In the genomic region with DNA sequence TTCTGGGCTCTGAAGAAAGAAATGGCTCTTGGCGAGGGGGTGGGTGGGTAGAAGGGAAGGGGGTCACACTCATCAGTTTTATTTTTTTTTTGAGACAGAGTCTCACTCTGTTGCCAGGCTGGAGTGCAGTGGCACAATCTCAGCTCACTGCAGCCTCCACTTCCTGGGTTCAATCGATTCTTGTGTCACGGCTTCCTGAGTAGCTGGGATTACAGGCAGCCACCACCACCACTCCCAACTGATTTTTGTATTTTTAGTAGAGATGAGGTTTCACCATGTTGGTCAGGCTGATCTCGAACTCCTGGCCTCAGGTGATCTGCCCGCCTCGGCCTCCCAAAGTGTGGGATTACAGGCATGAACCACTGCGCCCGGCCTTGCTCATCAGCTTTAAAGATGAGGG, we compare ENCODE assay signal across 13 cellular contexts. TPM values are rescaled to one million over a fixed set of nuclear protein-coding genes. Genes with fewer than 3 reads are reported as not detected.
DNase-seq lines count a peak whose midpoint lies in the region; ATAC-seq lines count a peak whose summit lies in the region.
"Not testable (repeated sequence)": the region's sequence is repeated elsewhere in the genome, so short reads cannot be mapped to it uniquely, and the experiment has no call there.
"Had no signal": no experiment of that assay in that cellular context is flagged by ENCODE, and none has a peak within 500 bp of the region (broad histone marks: within the 10 kb centered on the region; RNA-seq: fewer than 3 reads in every experiment).

No MANE protein-coding gene starts in this region.

- H3K4me3 Mint-ChIP-seq in IgD-negative memory B cell: peak overlapping the region in 1 of 4 donors; percentile 73
- peak overlapping the region; percentile 60 for H3K4me3 Mint-ChIP-seq in T-helper 1 cell treated with Interleukin-12 subunit alpha and Interleukin-12 subunit beta and Interleukin-4 antibody, amounts not matched to agents 30 μg/mL and 1 μg/mL, for 36 hours
- H3K4me3 Mint-ChIP-seq in activated T-cell treated with anti-CD3 and anti-CD28 coated beads, Interleukin-2, amount 50 U/mL, for 24 hours: peak overlapping the region; percentile 57
- H3K4me3 Mint-ChIP-seq in activated naive CD8-positive, alpha-beta T cell treated with anti-CD3 and anti-CD28 coated beads, Interleukin-2, amount 50 U/mL, for 24 hours: peak overlapping the region; percentile 50
- H3K4me3 Mint-ChIP-seq in natural killer cell treated with Interleukin-12 subunit alpha and Interleukin-12 subunit beta and Interleukin-15 and Interleukin-18, amount 100 ng/mL, for 72 hours: peak overlapping the region; percentile 82
- H3K4me3 Mint-ChIP-seq in stimulated activated naive CD8-positive, alpha-beta T cell treated with anti-CD3 and anti-CD28 coated beads, Interleukin-15, amount 100 ng/mL, for 72 hours: peak overlapping the region; percentile 78 to 80

- H3K36me3 Mint-ChIP-seq in IgD-negative memory B cell; activated naive CD8-positive, alpha-beta T cell treated with anti-CD3 and anti-CD28 coated beads, Interleukin-2, amount 50 U/mL, for 24 hours (ENCODE audit: low read depth); natural killer cell treated with Interleukin-12 subunit alpha and Interleukin-12 subunit beta and Interleukin-15 and Interleukin-18, amount 100 ng/mL, for 72 hours: not testable (repeated sequence)
- peaks cover 10% of the 10 kb centered on the region for H3K36me3 Mint-ChIP-seq in T-helper 1 cell treated with Interleukin-12 subunit alpha and Interleukin-12 subunit beta and Interleukin-4 antibody, amounts not matched to agents 30 μg/mL and 1 μg/mL, for 36 hours (ENCODE audit: low read depth)
- H3K36me3 Mint-ChIP-seq in activated T-cell treated with anti-CD3 and anti-CD28 coated beads, Interleukin-2, amount 50 U/mL, for 24 hours (ENCODE audit: low read depth): peaks cover 16% of the 10 kb centered on the region

- WGBS in esophagus, 2 donors: 82 to 89% methylated on average over 8 of the region's 8 CpGs

- not testable (repeated sequence) for H3K4me3 ChIP-seq in ACC112 (ENCODE audit: low read depth, low read length); esophagus (ENCODE audit: low read depth in 1 of 2, low read length in 2 of 2)

- ATAC-seq in activated naive CD8-positive, alpha-beta T cell treated with anti-CD3 and anti-CD28 coated beads, Interleukin-2, amount 50 U/mL, for 24 hours; natural killer cell treated with Interleukin-12 subunit alpha and Interleukin-12 subunit beta and Interleukin-15 and Interleukin-18, amount 100 ng/mL, for 72 hours; stimulated activated naive CD8-positive, alpha-beta T cell treated with anti-CD3 and anti-CD28 coated beads, Interleukin-15, amount 100 ng/mL, for 72 hours: not testable (repeated sequence)

- peaks cover 22% of the 10 kb centered on the region for H3K79me2 ChIP-seq in ACC112 (ENCODE audit: control insufficient read depth, insufficient read depth, low read length, unreplicated experiment)

- H3K4me1 Mint-ChIP-seq in IgD-negative memory B cell: peaks cover 18 to 27% (median 22%) of the 10 kb centered on the region in 3 donors
- peaks cover 46% of the 10 kb centered on the region for H3K4me1 Mint-ChIP-seq in T-helper 1 cell treated with Interleukin-12 subunit alpha and Interleukin-12 subunit beta and Interleukin-4 antibody, amounts not matched to agents 30 μg/mL and 1 μg/mL, for 36 hours (ENCODE audit: low read depth)
- peaks cover 58% of the 10 kb centered on the region for H3K4me1 Mint-ChIP-seq in activated T-cell treated with anti-CD3 and anti-CD28 coated beads, Interleukin-2, amount 50 U/mL, for 24 hours (ENCODE audit: low read depth)
- peaks cover 61% of the 10 kb centered on the region for H3K4me1 Mint-ChIP-seq in activated naive CD8-positive, alpha-beta T cell treated with anti-CD3 and anti-CD28 coated beads, Interleukin-2, amount 50 U/mL, for 24 hours
- H3K4me1 Mint-ChIP-seq in natural killer cell treated with Interleukin-12 subunit alpha and Interleukin-12 subunit beta and Interleukin-15 and Interleukin-18, amount 100 ng/mL, for 72 hours (ENCODE audit: low read depth in 2 of 2): peaks cover 50 to 58% of the 10 kb centered on the region in 2 donors
- peaks cover 72% of the 10 kb centered on the region for H3K4me1 Mint-ChIP-seq in stimulated activated naive CD8-positive, alpha-beta T cell treated with anti-CD3 and anti-CD28 coated beads, Interleukin-15, amount 100 ng/mL, for 72 hours

- H2AFZ ChIP-seq in ACC112 (ENCODE audit: low read length, unreplicated experiment): not testable (repeated sequence)

- H3K9me3 ChIP-seq in esophagus (ENCODE audit: control insufficient read depth in 2 of 2, insufficient read depth in 1 of 2, low read depth in 1 of 2, low read length in 1 of 2): not testable (repeated sequence)

- H3K9me3 Mint-ChIP-seq in IgD-negative memory B cell; T-helper 1 cell treated with Interleukin-12 subunit alpha and Interleukin-12 subunit beta and Interleukin-4 antibody, amounts not matched to agents 30 μg/mL and 1 μg/mL, for 36 hours; activated T-cell treated with anti-CD3 and anti-CD28 coated beads, Interleukin-2, amount 50 U/mL, for 24 hours; activated naive CD8-positive, alpha-beta T cell treated with anti-CD3 and anti-CD28 coated beads, Interleukin-2, amount 50 U/mL, for 24 hours; natural killer cell treated with Interleukin-12 subunit alpha and Interleukin-12 subunit beta and Interleukin-15 and Interleukin-18, amount 100 ng/mL, for 72 hours; stimulated activated naive CD8-positive, alpha-beta T cell treated with anti-CD3 and anti-CD28 coated beads, Interleukin-15, amount 100 ng/mL, for 72 hours: not testable (repeated sequence)

- H3K27ac Mint-ChIP-seq in IgD-negative memory B cell: peak overlapping the region; percentile 58 to 84 (median 81)
- H3K27ac Mint-ChIP-seq in T-helper 1 cell treated with Interleukin-12 subunit alpha and Interleukin-12 subunit beta and Interleukin-4 antibody, amounts not matched to agents 30 μg/mL and 1 μg/mL, for 36 hours: peak overlapping the region; percentile 86
- peak overlapping the region; percentile 97 for H3K27ac Mint-ChIP-seq in activated T-cell treated with anti-CD3 and anti-CD28 coated beads, Interleukin-2, amount 50 U/mL, for 24 hours
- peak overlapping the region; percentile 91 for H3K27ac Mint-ChIP-seq in activated naive CD8-positive, alpha-beta T cell treated with anti-CD3 and anti-CD28 coated beads, Interleukin-2, amount 50 U/mL, for 24 hours
- H3K27ac Mint-ChIP-seq in natural killer cell treated with Interleukin-12 subunit alpha and Interleukin-12 subunit beta and Interleukin-15 and Interleukin-18, amount 100 ng/mL, for 72 hours: peak overlapping the region; percentile 95 to 98
- peak overlapping the region; percentile 94 to 97 for H3K27ac Mint-ChIP-seq in stimulated activated naive CD8-positive, alpha-beta T cell treated with anti-CD3 and anti-CD28 coated beads, Interleukin-15, amount 100 ng/mL, for 72 hours

- H3K36me3 ChIP-seq in ACC112 (ENCODE audit: insufficient read depth, low read length); esophagus (ENCODE audit: control insufficient read depth in 2 of 2, insufficient read depth in 2 of 2, low read length in 1 of 2): not testable (repeated sequence)

- H3K27me3 ChIP-seq in ACC112 (ENCODE audit: insufficient read depth, low read length); esophagus (ENCODE audit: control insufficient read depth in 1 of 2, insufficient read depth in 2 of 2, low read length in 2 of 2): not testable (repeated sequence)

- H3K27me3 Mint-ChIP-seq in IgD-negative memory B cell; T-helper 1 cell treated with Interleukin-12 subunit alpha and Interleukin-12 subunit beta and Interleukin-4 antibody, amounts not matched to agents 30 μg/mL and 1 μg/mL, for 36 hours (ENCODE audit: low read depth); activated T-cell treated with anti-CD3 and anti-CD28 coated beads, Interleukin-2, amount 50 U/mL, for 24 hours; activated naive CD8-positive, alpha-beta T cell treated with anti-CD3 and anti-CD28 coated beads, Interleukin-2, amount 50 U/mL, for 24 hours; natural killer cell treated with Interleukin-12 subunit alpha and Interleukin-12 subunit beta and Interleukin-15 and Interleukin-18, amount 100 ng/mL, for 72 hours; stimulated activated naive CD8-positive, alpha-beta T cell treated with anti-CD3 and anti-CD28 coated beads, Interleukin-15, amount 100 ng/mL, for 72 hours: not testable (repeated sequence)

- H3K27ac ChIP-seq in ACC112 (ENCODE audit: low read depth, low read length): peak overlapping the region; percentile 51
- H3K27ac ChIP-seq in esophagus (ENCODE audit: low read depth in 2 of 2, low read length in 1 of 2): peak overlapping the region; percentile 24 to 47

- not testable (repeated sequence) for DNase-seq in activated T-cell treated with anti-CD3 and anti-CD28 coated beads, Interleukin-2, amount 50 U/mL, for 24 hours; activated naive CD8-positive, alpha-beta T cell treated with anti-CD3 and anti-CD28 coated beads, Interleukin-2, amount 50 U/mL, for 24 hours; stimulated activated naive CD8-positive, alpha-beta T cell treated with anti-CD3 and anti-CD28 coated beads, Interleukin-15, amount 100 ng/mL, for 72 hours
- peak; percentile 58 for DNase-seq in natural killer cell treated with Interleukin-12 subunit alpha and Interleukin-12 subunit beta and Interleukin-15 and Interleukin-18, amount 100 ng/mL, for 72 hours (ENCODE audit: low spot score)

- H3K4me1 ChIP-seq in ACC112 (ENCODE audit: control insufficient read depth, insufficient read depth, low read length, unreplicated experiment): peaks cover 32% of the 10 kb centered on the region
- H3K4me1 ChIP-seq in esophagus (ENCODE audit: control insufficient read depth in 2 of 2, insufficient read depth in 2 of 2, low read length in 1 of 2): peaks cover 0 to 14% of the 10 kb centered on the region in 2 donors

RNA-seq across cellular contexts. Expression of a gene that starts 5.1 kb away (rescaled TPM):
- polyA plus RNA-seq in IgD-negative memory B cell (86.4 TPM), esophagus (10 to 100 TPM; 38.9 to 52.1 TPM)
- 10 to 100 TPM; 55.8 to 89.3 TPM for total RNA-seq in natural killer cell treated with Interleukin-12 subunit alpha and Interleukin-12 subunit beta and Interleukin-15 and Interleukin-18, amount 100 ng/mL, for 72 hours

RNA-seq across cellular contexts. Expression of a gene that starts 7.0 kb away (rescaled TPM):
- polyA plus RNA-seq in IgD-negative memory B cell (37.4 TPM), esophagus (10 to 100 TPM; 32.8 to 36.4 TPM)
- 10 to 100 TPM; 42.3 to 60.2 TPM for total RNA-seq in natural killer cell treated with Interleukin-12 subunit alpha and Interleukin-12 subunit beta and Interleukin-15 and Interleukin-18, amount 100 ng/mL, for 72 hours

RNA-seq across cellular contexts. Expression of a gene that starts 7.2 kb away (rescaled TPM):
- polyA plus RNA-seq in IgD-negative memory B cell (49.0 TPM), esophagus (10 to 100 TPM; 27.9 to 36.5 TPM)
- total RNA-seq in natural killer cell treated with Interleukin-12 subunit alpha and Interleukin-12 subunit beta and Interleukin-15 and Interleukin-18, amount 100 ng/mL, for 72 hours: 10 to 100 TPM; 38.0 to 71.5 TPM

RNA-seq across cellular contexts. Expression of a gene that starts 10.7 kb away (rescaled TPM):
- polyA plus RNA-seq in IgD-negative memory B cell (16.1 TPM), esophagus (10 to 100 TPM; 54.4 to 61.6 TPM)
- 100 to 1,000 TPM; 156 to 188 TPM for total RNA-seq in natural killer cell treated with Interleukin-12 subunit alpha and Interleukin-12 subunit beta and Interleukin-15 and Interleukin-18, amount 100 ng/mL, for 72 hours

RNA-seq across cellular contexts. Expression of a gene that starts 30.4 kb away (rescaled TPM):
- polyA plus RNA-seq in IgD-negative memory B cell (not detected), esophagus (10 to 100 TPM; 18.4 to 19.8 TPM)
- 1 to 10 TPM; 2.3 to 2.8 TPM for total RNA-seq in natural killer cell treated with Interleukin-12 subunit alpha and Interleukin-12 subunit beta and Interleukin-15 and Interleukin-18, amount 100 ng/mL, for 72 hours
- total RNA-seq: G401, IMR-90, left lobe of liver, myocyte, skeletal muscle tissue had no signal
